Comparison of ENCODE assay signal across 3 cellular contexts in the genomic region with DNA sequence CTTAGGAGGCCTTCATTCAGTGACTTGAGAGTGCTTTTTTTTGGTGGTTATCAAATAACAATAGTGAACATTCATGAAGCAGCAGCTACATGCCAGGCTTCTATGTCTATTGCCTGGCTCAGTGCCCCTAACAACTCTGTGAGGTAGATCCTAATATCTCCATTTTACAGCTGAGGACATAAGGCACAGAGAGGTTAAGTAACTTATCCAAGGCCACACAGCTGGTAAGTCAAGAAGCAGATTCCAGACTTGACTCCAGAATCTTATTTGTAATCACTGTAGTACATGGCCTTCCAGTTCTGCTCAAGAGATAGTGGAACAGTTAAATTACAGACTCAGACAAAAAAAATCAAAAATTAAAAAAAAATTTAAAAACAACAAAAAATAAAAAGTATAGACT.
A peak's percentile ranks its signal among the peaks of the same experiment; 100 is the strongest.
TF ChIP-seq lines count a peak whose summit lies in the region.

No MANE protein-coding gene starts in this region.

TF ChIP-seq in HEK293, 187 proteins besides CTCF, POLR2A, EP300 and RAD21:
- TF ChIP-seq ZNF768 (tag by site-specific recombination; IDR thresholded peaks at IDR 0.05) (peak; percentile 86; the same call in 1 of the 2 replicates), ZNF157 (tag by site-specific recombination; IDR thresholded peaks at IDR 0.05) (no peak)

TF ChIP-seq in K562, 482 proteins besides CTCF, POLR2A, EP300 and RAD21 (continues in another document):
- TF ChIP-seq, protein P1, sequence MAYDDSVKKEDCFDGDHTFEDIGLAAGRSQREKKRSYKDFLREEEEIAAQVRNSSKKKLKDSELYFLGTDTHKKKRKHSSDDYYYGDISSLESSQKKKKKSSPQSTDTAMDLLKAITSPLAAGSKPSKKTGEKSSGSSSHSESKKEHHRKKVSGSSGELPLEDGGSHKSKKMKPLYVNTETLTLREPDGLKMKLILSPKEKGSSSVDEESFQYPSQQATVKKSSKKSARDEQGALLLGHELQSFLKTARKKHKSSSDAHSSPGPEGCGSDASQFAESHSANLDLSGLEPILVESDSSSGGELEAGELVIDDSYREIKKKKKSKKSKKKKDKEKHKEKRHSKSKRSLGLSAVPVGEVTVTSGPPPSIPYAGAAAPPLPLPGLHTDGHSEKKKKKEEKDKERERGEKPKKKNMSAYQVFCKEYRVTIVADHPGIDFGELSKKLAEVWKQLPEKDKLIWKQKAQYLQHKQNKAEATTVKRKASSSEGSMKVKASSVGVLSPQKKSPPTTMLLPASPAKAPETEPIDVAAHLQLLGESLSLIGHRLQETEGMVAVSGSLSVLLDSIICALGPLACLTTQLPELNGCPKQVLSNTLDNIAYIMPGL (CRISPR knock-in tag; IDR thresholded peaks at IDR 0.05): no peak
- no peak for TF ChIP-seq ZNF75A (CRISPR knock-in tag; IDR thresholded peaks at IDR 0.05)
- no peak for TF ChIP-seq PRMT5 (CRISPR knock-in tag; IDR thresholded peaks at IDR 0.05)
- no peak for TF ChIP-seq CEBPB (tag; IDR thresholded peaks at IDR 0.05)
- TF ChIP-seq ZNF699 (CRISPR knock-in tag; IDR thresholded peaks at IDR 0.05; ENCODE audit: insufficient replicate concordance): no peak
- no peak for TF ChIP-seq SMAD4 (CRISPR knock-in tag; conservative IDR thresholded peaks at IDR 0.05)
- TF ChIP-seq CXXC5 (CRISPR knock-in tag; IDR thresholded peaks at IDR 0.05): no peak
- TF ChIP-seq KDM1A (IDR thresholded peaks at IDR 0.05): peak; percentile 50 to 86; a peak in 3 of 4 replicates
- TF ChIP-seq, protein P2, sequence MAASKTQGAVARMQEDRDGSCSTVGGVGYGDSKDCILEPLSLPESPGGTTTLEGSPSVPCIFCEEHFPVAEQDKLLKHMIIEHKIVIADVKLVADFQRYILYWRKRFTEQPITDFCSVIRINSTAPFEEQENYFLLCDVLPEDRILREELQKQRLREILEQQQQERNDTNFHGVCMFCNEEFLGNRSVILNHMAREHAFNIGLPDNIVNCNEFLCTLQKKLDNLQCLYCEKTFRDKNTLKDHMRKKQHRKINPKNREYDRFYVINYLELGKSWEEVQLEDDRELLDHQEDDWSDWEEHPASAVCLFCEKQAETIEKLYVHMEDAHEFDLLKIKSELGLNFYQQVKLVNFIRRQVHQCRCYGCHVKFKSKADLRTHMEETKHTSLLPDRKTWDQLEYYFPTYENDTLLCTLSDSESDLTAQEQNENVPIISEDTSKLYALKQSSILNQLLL (CRISPR knock-in tag; IDR thresholded peaks at IDR 0.05; ENCODE audit: borderline replicate concordance): no peak
- no peak for TF ChIP-seq GABPB1 (CRISPR knock-in tag; IDR thresholded peaks at IDR 0.05)
- TF ChIP-seq, protein P3, sequence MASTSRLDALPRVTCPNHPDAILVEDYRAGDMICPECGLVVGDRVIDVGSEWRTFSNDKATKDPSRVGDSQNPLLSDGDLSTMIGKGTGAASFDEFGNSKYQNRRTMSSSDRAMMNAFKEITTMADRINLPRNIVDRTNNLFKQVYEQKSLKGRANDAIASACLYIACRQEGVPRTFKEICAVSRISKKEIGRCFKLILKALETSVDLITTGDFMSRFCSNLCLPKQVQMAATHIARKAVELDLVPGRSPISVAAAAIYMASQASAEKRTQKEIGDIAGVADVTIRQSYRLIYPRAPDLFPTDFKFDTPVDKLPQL (IDR thresholded peaks at IDR 0.05; ENCODE audit: extremely low read depth, insufficient read length): no peak
- TF ChIP-seq ERF (CRISPR knock-in tag; IDR thresholded peaks at IDR 0.05): no peak
- no peak for TF ChIP-seq NFE2 (IDR thresholded peaks at IDR 0.05; ENCODE audit: low read depth)
- TF ChIP-seq ZEB2 (IDR thresholded peaks at IDR 0.05): no peak
- 0 out of 2 replicates have a peak, but pooled peaks have one; percentile 46 for TF ChIP-seq SMARCA5 (IDR thresholded peaks at IDR 0.05)
- no peak for TF ChIP-seq TEAD4 (IDR thresholded peaks at IDR 0.05; ENCODE audit: low read length)
- TF ChIP-seq TEAD4 (CRISPR knock-in tag; IDR thresholded peaks at IDR 0.05; ENCODE audit: borderline replicate concordance): no peak
- TF ChIP-seq HDAC2 (IDR thresholded peaks at IDR 0.05): peak; percentile 63; the same call in 1 of the 2 replicates
- TF ChIP-seq DACH1 (IDR thresholded peaks at IDR 0.05; ENCODE audit: partially characterized antibody): no peak
- TF ChIP-seq KDM2B (CRISPR knock-in tag; IDR thresholded peaks at IDR 0.05): no peak
- TF ChIP-seq, protein P4, sequence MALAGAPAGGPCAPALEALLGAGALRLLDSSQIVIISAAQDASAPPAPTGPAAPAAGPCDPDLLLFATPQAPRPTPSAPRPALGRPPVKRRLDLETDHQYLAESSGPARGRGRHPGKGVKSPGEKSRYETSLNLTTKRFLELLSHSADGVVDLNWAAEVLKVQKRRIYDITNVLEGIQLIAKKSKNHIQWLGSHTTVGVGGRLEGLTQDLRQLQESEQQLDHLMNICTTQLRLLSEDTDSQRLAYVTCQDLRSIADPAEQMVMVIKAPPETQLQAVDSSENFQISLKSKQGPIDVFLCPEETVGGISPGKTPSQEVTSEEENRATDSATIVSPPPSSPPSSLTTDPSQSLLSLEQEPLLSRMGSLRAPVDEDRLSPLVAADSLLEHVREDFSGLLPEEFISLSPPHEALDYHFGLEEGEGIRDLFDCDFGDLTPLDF (CRISPR knock-in tag; IDR thresholded peaks at IDR 0.05): no peak
- no peak for TF ChIP-seq STAT5B (CRISPR knock-in tag; IDR thresholded peaks at IDR 0.05)
- TF ChIP-seq TAF15 (IDR thresholded peaks at IDR 0.05; ENCODE audit: low read depth, low read length): no peak
- peak; percentile 96 for TF ChIP-seq RBM25 (IDR thresholded peaks at IDR 0.05; ENCODE audit: low read depth, low read length, severe bottlenecking)
- no peak for TF ChIP-seq SRSF9 (IDR thresholded peaks at IDR 0.05; ENCODE audit: borderline replicate concordance, low read depth, low read length)

TF ChIP-seq in H1, 55 proteins besides CTCF, POLR2A, EP300 and RAD21:
- TF ChIP-seq KDM1A (IDR thresholded peaks at IDR 0.05; ENCODE audit: borderline replicate concordance, low read length): peak; percentile 53; the same call in 1 of the 2 replicates
- TF ChIP-seq, protein P5, sequence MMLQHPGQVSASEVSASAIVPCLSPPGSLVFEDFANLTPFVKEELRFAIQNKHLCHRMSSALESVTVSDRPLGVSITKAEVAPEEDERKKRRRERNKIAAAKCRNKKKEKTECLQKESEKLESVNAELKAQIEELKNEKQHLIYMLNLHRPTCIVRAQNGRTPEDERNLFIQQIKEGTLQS (IDR thresholded peaks at IDR 0.05; ENCODE audit: insufficient read depth, low read depth, low read length): no peak
- no peak for TF ChIP-seq RFX5 (IDR thresholded peaks at IDR 0.05; ENCODE audit: borderline replicate concordance, low read depth, low read length)
- no peak for TF ChIP-seq CBX8 (IDR thresholded peaks at IDR 0.05; ENCODE audit: borderline replicate concordance, low read depth, low read length)
- TF ChIP-seq SIRT6 (IDR thresholded peaks at IDR 0.05; ENCODE audit: low read length): no peak
- no peak for TF ChIP-seq NANOG (IDR thresholded peaks at IDR 0.05; ENCODE audit: insufficient read depth, low read depth, low read length, poor library complexity, severe bottlenecking)
TF ChIP-seq in H1: peak in this region for 1.
